In genomic region chr11:765025-765801, GRCh38 we compare ENCODE assay signal across 7 cellular contexts. TPM values are rescaled to one million over a fixed set of nuclear protein-coding genes. Genes with fewer than 3 reads are reported as not detected.
A peak's percentile ranks its signal among the peaks of the same experiment; 100 is the strongest.
DNase-seq lines count a peak whose midpoint lies in the region; ATAC-seq, FAIRE-seq and TF ChIP-seq lines count a peak whose summit lies in the region.

No MANE protein-coding gene starts in this region.

- no peaks in the 10 kb centered on the region for H3K27me3 Mint-ChIP-seq in activated CD4-positive, alpha-beta memory T cell treated with anti-CD3 and anti-CD28 coated beads for 36 hours

- H3K4me3 Mint-ChIP-seq in activated CD4-positive, alpha-beta memory T cell treated with anti-CD3 and anti-CD28 coated beads for 36 hours = no peak overlapping the region

- no peak overlapping the region for H2AFZ ChIP-seq in H1 (ENCODE audit: low read length)

- H3K27ac Mint-ChIP-seq in activated CD4-positive, alpha-beta memory T cell treated with anti-CD3 and anti-CD28 coated beads for 36 hours = peak overlapping the region; percentile 28

- H3K56ac ChIP-seq in H1 (replicated peaks; ENCODE audit: insufficient read length, low read depth, low read length) = no peak overlapping the region

- no peak overlapping the region for H2BK12ac ChIP-seq in H1 (ENCODE audit: low read depth, low read length)

- no peak overlapping the region; the same call in 1 of the 2 replicates for H2BK5ac ChIP-seq in H1 (ENCODE audit: low read depth, low read length)

- peak; percentile 66 to 94 (median 82) for TF ChIP-seq CTCF in H1 (IDR thresholded peaks at IDR 0.05; ENCODE audit: control extremely low read depth in 1 of 3, insufficient read depth in 1 of 3, low read depth in 1 of 3, low read length in 3 of 3)

- H2BK20ac ChIP-seq in H1 (ENCODE audit: low read length) = no peak overlapping the region

- H3K9me3 Mint-ChIP-seq in activated CD4-positive, alpha-beta memory T cell treated with anti-CD3 and anti-CD28 coated beads for 36 hours = no peaks in the 10 kb centered on the region

- no peak overlapping the region for H2BK120ac ChIP-seq in H1 (replicated peaks; ENCODE audit: low read depth, low read length)

- H3K4me3 ChIP-seq in H1 (ENCODE audit: extremely low read depth in 1 of 4, insufficient read depth in 2 of 4, low read depth in 3 of 4, low read length in 4 of 4) (no peak overlapping the region), subcutaneous abdominal adipose tissue (ENCODE audit: low read depth in 1 of 5, low read length in 5 of 5) (no peak overlapping the region)

- peaks cover 0 to 12% (median 7%) of the 10 kb centered on the region in 4 experiments; a peak in 6 of 7 replicates for H3K4me1 ChIP-seq in H1 (replicated peaks in 1 of 4; ENCODE audit: control insufficient read depth in 3 of 4, insufficient read depth in 4 of 4, low read length in 3 of 4)
- H3K4me1 ChIP-seq in subcutaneous abdominal adipose tissue (ENCODE audit: control insufficient read depth in 5 of 5, insufficient read depth in 5 of 5, low read length in 5 of 5) = peaks cover 0 to 30% (median 7%) of the 10 kb centered on the region in 5 donors

- intact Hi-C loops in activated CD4-positive, alpha-beta memory T cell treated with anti-CD3 and anti-CD28 coated beads for 36 hours (cut with micrococcal nuclease) = no loop called here

- H3K23ac ChIP-seq in H1 (ENCODE audit: insufficient read length) = no peak overlapping the region

- peaks cover 15% of the 10 kb centered on the region for H3K4me1 Mint-ChIP-seq in activated CD4-positive, alpha-beta memory T cell treated with anti-CD3 and anti-CD28 coated beads for 36 hours (ENCODE audit: low read depth)

- no peak for TF ChIP-seq EP300 in H1 (IDR thresholded peaks at IDR 0.05; ENCODE audit: borderline replicate concordance in 1 of 2, low read depth in 2 of 2, low read length in 2 of 2)

- H3K36me3 ChIP-seq in H1 (ENCODE audit: control insufficient read depth in 2 of 4, insufficient read depth in 4 of 4, low read length in 3 of 4) (peaks cover 24 to 57% (median 30%) of the 10 kb centered on the region in 4 experiments), subcutaneous abdominal adipose tissue (ENCODE audit: control insufficient read depth in 5 of 5, insufficient read depth in 5 of 5, low read length in 5 of 5) (peaks cover 0 to 73% (median 56%) of the 10 kb centered on the region in 5 donors)

- H3K27me3 ChIP-seq in H1 (replicated peaks in 1 of 4; ENCODE audit: control insufficient read depth in 3 of 4, extremely low read depth in 1 of 4, insufficient read depth in 3 of 4, low read length in 3 of 4) (no peaks in the 10 kb centered on the region), subcutaneous abdominal adipose tissue (ENCODE audit: control insufficient read depth in 5 of 5, insufficient read depth in 4 of 5, low read length in 5 of 5) (no peaks in the 10 kb centered on the region)

- no peak overlapping the region for H3K27ac ChIP-seq in H1 (ENCODE audit: low read depth, low read length)
- H3K27ac ChIP-seq in subcutaneous abdominal adipose tissue (ENCODE audit: low read depth, low read length) = peak overlapping the region; percentile 60

- no peak overlapping the region for H3K9ac ChIP-seq in H1 (replicated peaks in 1 of 4; ENCODE audit: extremely low read depth in 1 of 4, low read depth in 3 of 4, low read length in 3 of 4)
- H3K9ac ChIP-seq in subcutaneous abdominal adipose tissue (ENCODE audit: low read length in 5 of 5) = no peak overlapping the region

- peak; percentile 86 to 87 for TF ChIP-seq RAD21 in H1 (IDR thresholded peaks at IDR 0.05 in 1 of 2, conservative IDR thresholded peaks at IDR 0.05 in 1 of 2; ENCODE audit: low read depth in 2 of 2, low read length in 2 of 2)

- H3K79me2 ChIP-seq in H1 (ENCODE audit: control insufficient read depth in 1 of 2, insufficient read depth in 2 of 2, low read length in 2 of 2) = no peaks in the 10 kb centered on the region

- no peak overlapping the region for H3K4me2 ChIP-seq in H1 (ENCODE audit: insufficient read depth in 1 of 2, low read depth in 2 of 2, low read length in 2 of 2)

- no peak for ATAC-seq in GM19467 (IDR thresholded peaks at IDR 0.05; ENCODE audit: unreplicated experiment)

- H3K9me3 ChIP-seq in H1 (ENCODE audit: insufficient read depth in 2 of 2, low read depth in 1 of 2, low read length in 1 of 2) (no peaks in the 10 kb centered on the region), subcutaneous abdominal adipose tissue (ENCODE audit: control insufficient read depth in 5 of 5, low read length in 5 of 5) (no peaks in the 10 kb centered on the region)

- H4K91ac ChIP-seq in H1 (replicated peaks; ENCODE audit: insufficient read length, low read length) = no peak overlapping the region

- H4K5ac ChIP-seq in H1 (ENCODE audit: insufficient read length, low read depth, low read length) = no peak overlapping the region

- peak; percentile 46; the same call in 1 of the 2 replicates for TF ChIP-seq POLR2A in GM12892 (IDR thresholded peaks at IDR 0.05; ENCODE audit: low read depth, low read length)
- peak in 1 of 2 experiments; percentile 60; a peak in 1 of 3 replicates for TF ChIP-seq POLR2A in H1 (IDR thresholded peaks at IDR 0.05; ENCODE audit: control extremely low read depth in 1 of 2, low read depth in 2 of 2, low read length in 2 of 2)

- H3K79me1 ChIP-seq in H1 (ENCODE audit: low read depth, low read length) = peaks cover 7% of the 10 kb centered on the region; the same call in 1 of the 2 replicates

- peaks cover 20% of the 10 kb centered on the region for H3K36me3 Mint-ChIP-seq in activated CD4-positive, alpha-beta memory T cell treated with anti-CD3 and anti-CD28 coated beads for 36 hours

- DNase-seq in GM12892 (ENCODE audit: insufficient read length) (peak; percentile 62), NCI-H2171 (lab: John Stamatoyannopoulos, UW) (peak; percentile 14), H1 (ENCODE audit: low read depth in 1 of 2, low spot score in 2 of 2) (peak in 1 of 2 experiments; percentile 87), myocyte (ENCODE audit: low read depth) (peak; percentile 51)
- DNase-seq in activated CD4-positive, alpha-beta memory T cell treated with anti-CD3 and anti-CD28 coated beads for 36 hours = peak; percentile 74

- H4K8ac ChIP-seq in H1 (ENCODE audit: extremely low read depth, insufficient read depth, low read length) = no peak overlapping the region

- CTCF ChIA-PET in activated CD4-positive, alpha-beta memory T cell treated with anti-CD3 and anti-CD28 coated beads for 36 hours (lab: Charles Lee) = interaction anchor here (0.7 to 0.8 kb wide), 2 partner anchors 11 to 39 kb away, joined by 3 to 4 read pairs; no protein-coding TSS in a partner anchor
- CTCF ChIA-PET in H1 (lab: Charles Lee; ENCODE audit: partially characterized antibody) = interaction anchor here (0.5 to 26.9 kb wide), 18 partner anchors 9 to 222 kb away, joined by 3 to 395 read pairs (median 4); partner anchors contain the start of genes TALDO1 and TMEM80

- no peak overlapping the region for H2BK15ac ChIP-seq in H1 (ENCODE audit: low read length)

- no peaks in the 10 kb centered on the region for H3K23me2 ChIP-seq in H1 (ENCODE audit: low read depth, low read length)

- H3K14ac ChIP-seq in H1 (ENCODE audit: insufficient read length) = no peak overlapping the region

- H3K4ac ChIP-seq in H1 (replicated peaks; ENCODE audit: insufficient read length, low read depth, low read length) = no peak overlapping the region

- no peak overlapping the region for H2AK5ac ChIP-seq in H1 (ENCODE audit: low read depth, low read length)

- WGBS in H1 (ENCODE audit: extremely low coverage in 1 of 2, insufficient coverage in 1 of 2, insufficient read length in 1 of 2, insufficient replicate concordance in 2 of 2, low coverage in 1 of 2, low lambda C conversion rate in 2 of 2, missing lambda C conversion rate in 1 of 2), 2 experiments = 86% methylated on average over 19 of the region's 19 CpGs; no CpG with 5 or more reads in 1 of the 2 experiments

- peaks cover 13 to 31% of the 10 kb centered on the region in 2 experiments for H4K20me1 ChIP-seq in H1 (replicated peaks in 1 of 2; ENCODE audit: control insufficient read depth in 1 of 2, insufficient read depth in 2 of 2, low read length in 2 of 2)

- peak; percentile 83 for FAIRE-seq in GM12892 (lab: Jason Lieb, UNC)
- peak; percentile 24 for FAIRE-seq in H1 (lab: Jason Lieb, UNC)

- no peak overlapping the region for H3K18ac ChIP-seq in H1 (ENCODE audit: extremely low read depth, low read length)

- POLR2A ChIA-PET in activated CD4-positive, alpha-beta memory T cell treated with anti-CD3 and anti-CD28 coated beads for 36 hours (lab: Charles Lee) = interaction anchor here (1.5 kb wide), 1 partner anchor 10 kb away, joined by 5 read pairs; no protein-coding TSS in a partner anchor
- POLR2A ChIA-PET in H1 (lab: Charles Lee; ENCODE audit: partially characterized antibody) = interaction anchor here (1.1 to 35.3 kb wide), 9 partner anchors 2 to 204 kb away, joined by 3 to 636 read pairs (median 3); partner anchors contain the start of genes DRD4, GATD1 and TALDO1

RNA-seq across cellular contexts. Expression of gene GATD1, which starts 12.1 kb away (rescaled TPM):
- 19.1 TPM for polyA plus RNA-seq in GM12892 (2012; ENCODE audit: missing spikeins)
- 10 to 100 TPM; 36.6 to 39.1 TPM for total RNA-seq in activated CD4-positive, alpha-beta memory T cell treated with anti-CD3 and anti-CD28 coated beads for 36 hours
- 47.5 and 54.9 TPM in 2 replicates for total RNA-seq in H1 (2021; fragmentation: NEBNext Ultra II Directional; extraction: Animal tissue kit (Norgen Biotek cat#: 25700))
- polyA plus RNA-seq in H1 (2011; rRNA removed) = 54.8 and 101 TPM in 2 replicates
- 97.6 TPM for polyA plus RNA-seq in H1 (2011; cell fraction: cytosol; rRNA removed)
- 235 TPM for polyA plus RNA-seq in H1 (2011; cell fraction: nucleus; rRNA removed)
- 34.4 to 62.1 TPM (median 53.0 TPM) in 4 replicates for polyA plus RNA-seq in H1 (2012, experiment 1 of 2)
- polyA plus RNA-seq in H1 (2012, experiment 2 of 2) = 39.0 TPM
- polyA plus RNA-seq in H1 (2013, experiment 1 of 2) = 46.9 TPM
- polyA plus RNA-seq in H1 (2013, experiment 2 of 2) = 40.6 TPM
- 17.0 and 20.4 TPM in 2 replicates for polyA minus RNA-seq in H1 (2011; rRNA and poly(A)+ RNA removed)
- polyA minus RNA-seq in H1 (2011; cell fraction: cytosol; rRNA and poly(A)+ RNA removed) = 19.2 TPM
- polyA minus RNA-seq in H1 (2011; cell fraction: nucleus; rRNA and poly(A)+ RNA removed) = 49.0 TPM
- total RNA-seq in myocyte = 34.5 and 45.8 TPM in 2 replicates
- polyA plus RNA-seq in myocyte (2012) = 49.6 TPM

RNA-seq across cellular contexts. Expression of gene TALDO1, which starts 17.9 kb away (rescaled TPM):
- polyA plus RNA-seq in GM12892 (2012; ENCODE audit: missing spikeins) = 113 TPM
- 100 to 1,000 TPM; 284 to 296 TPM for total RNA-seq in activated CD4-positive, alpha-beta memory T cell treated with anti-CD3 and anti-CD28 coated beads for 36 hours
- 302 and 308 TPM in 2 replicates for total RNA-seq in H1 (2021; fragmentation: NEBNext Ultra II Directional; extraction: Animal tissue kit (Norgen Biotek cat#: 25700))
- 265 and 293 TPM in 2 replicates for polyA plus RNA-seq in H1 (2011; rRNA removed)
- 348 TPM for polyA plus RNA-seq in H1 (2011; cell fraction: cytosol; rRNA removed)
- polyA plus RNA-seq in H1 (2011; cell fraction: nucleus; rRNA removed) = 319 TPM
- polyA plus RNA-seq in H1 (2012, experiment 1 of 2) = 296 to 332 TPM (median 325 TPM) in 4 replicates
- 421 TPM for polyA plus RNA-seq in H1 (2012, experiment 2 of 2)
- polyA plus RNA-seq in H1 (2013, experiment 1 of 2) = 240 TPM
- 235 TPM for polyA plus RNA-seq in H1 (2013, experiment 2 of 2)
- polyA minus RNA-seq in H1 (2011; rRNA and poly(A)+ RNA removed) = 114 and 141 TPM in 2 replicates
- polyA minus RNA-seq in H1 (2011; cell fraction: cytosol; rRNA and poly(A)+ RNA removed) = 161 TPM
- 71.4 TPM for polyA minus RNA-seq in H1 (2011; cell fraction: nucleus; rRNA and poly(A)+ RNA removed)
- total RNA-seq in myocyte = 118 and 155 TPM in 2 replicates
- 245 TPM for polyA plus RNA-seq in myocyte (2012)

RNA-seq across cellular contexts. Expression of gene CEND1, which starts 24.7 kb away (rescaled TPM):
- 1.9 TPM for polyA plus RNA-seq in GM12892 (2012; ENCODE audit: missing spikeins)
- total RNA-seq in activated CD4-positive, alpha-beta memory T cell treated with anti-CD3 and anti-CD28 coated beads for 36 hours = 1 to 10 TPM in 1 of 2 experiments, under 1 TPM in 1; 0.68 to 1.1 TPM
- total RNA-seq in H1 (2021; fragmentation: NEBNext Ultra II Directional; extraction: Animal tissue kit (Norgen Biotek cat#: 25700)) = 5.0 and 5.7 TPM in 2 replicates
- 0.82 and 1.3 TPM in 2 replicates for polyA plus RNA-seq in H1 (2011; rRNA removed)
- polyA plus RNA-seq in H1 (2011; cell fraction: cytosol; rRNA removed) = 0.87 TPM
- polyA plus RNA-seq in H1 (2011; cell fraction: nucleus; rRNA removed) = 1.7 TPM
- 2.2 to 3.9 TPM (median 2.9 TPM) in 4 replicates for polyA plus RNA-seq in H1 (2012, experiment 1 of 2)
- polyA plus RNA-seq in H1 (2012, experiment 2 of 2) = 1.8 TPM
- 1.3 TPM for polyA plus RNA-seq in H1 (2013, experiment 1 of 2)
- polyA plus RNA-seq in H1 (2013, experiment 2 of 2) = 1.7 TPM
- polyA minus RNA-seq in H1 (2011; rRNA and poly(A)+ RNA removed) = not detected in 2 replicates
- polyA minus RNA-seq in H1 (2011; cell fraction: cytosol; rRNA and poly(A)+ RNA removed) = 1.6 TPM
- 0.60 TPM for polyA minus RNA-seq in H1 (2011; cell fraction: nucleus; rRNA and poly(A)+ RNA removed)
- 0.53 and 0.94 TPM in 2 replicates for total RNA-seq in myocyte
- polyA plus RNA-seq in myocyte (2012) = 1.2 TPM

RNA-seq across cellular contexts. Expression of gene SLC25A22, which starts 32.9 kb away (rescaled TPM):
- polyA plus RNA-seq in GM12892 (2012; ENCODE audit: missing spikeins) = 5.7 TPM
- 10 to 100 TPM; 28.4 to 32.2 TPM for total RNA-seq in activated CD4-positive, alpha-beta memory T cell treated with anti-CD3 and anti-CD28 coated beads for 36 hours
- 48.0 and 54.3 TPM in 2 replicates for total RNA-seq in H1 (2021; fragmentation: NEBNext Ultra II Directional; extraction: Animal tissue kit (Norgen Biotek cat#: 25700))
- 31.5 and 52.0 TPM in 2 replicates for polyA plus RNA-seq in H1 (2011; rRNA removed)
- 22.1 TPM for polyA plus RNA-seq in H1 (2011; cell fraction: cytosol; rRNA removed)
- polyA plus RNA-seq in H1 (2011; cell fraction: nucleus; rRNA removed) = 98.2 TPM
- 21.5 to 44.0 TPM (median 35.8 TPM) in 4 replicates for polyA plus RNA-seq in H1 (2012, experiment 1 of 2)
- 29.6 TPM for polyA plus RNA-seq in H1 (2012, experiment 2 of 2)
- polyA plus RNA-seq in H1 (2013, experiment 1 of 2) = 24.3 TPM
- polyA plus RNA-seq in H1 (2013, experiment 2 of 2) = 24.4 TPM
- 18.7 and 26.7 TPM in 2 replicates for polyA minus RNA-seq in H1 (2011; rRNA and poly(A)+ RNA removed)
- polyA minus RNA-seq in H1 (2011; cell fraction: cytosol; rRNA and poly(A)+ RNA removed) = 21.4 TPM
- polyA minus RNA-seq in H1 (2011; cell fraction: nucleus; rRNA and poly(A)+ RNA removed) = 27.1 TPM
- 8.0 and 15.5 TPM in 2 replicates for total RNA-seq in myocyte
- polyA plus RNA-seq in myocyte (2012) = 13.6 TPM

RNA-seq across cellular contexts. Expression of gene PIDD1, which starts 39.8 kb away (rescaled TPM):
- 5.0 TPM for polyA plus RNA-seq in GM12892 (2012; ENCODE audit: missing spikeins)
- total RNA-seq in activated CD4-positive, alpha-beta memory T cell treated with anti-CD3 and anti-CD28 coated beads for 36 hours = 10 to 100 TPM; 28.3 to 32.1 TPM
- 18.9 and 24.9 TPM in 2 replicates for total RNA-seq in H1 (2021; fragmentation: NEBNext Ultra II Directional; extraction: Animal tissue kit (Norgen Biotek cat#: 25700))
- polyA plus RNA-seq in H1 (2011; rRNA removed) = 26.1 and 51.4 TPM in 2 replicates
- 30.7 TPM for polyA plus RNA-seq in H1 (2011; cell fraction: cytosol; rRNA removed)
- 219 TPM for polyA plus RNA-seq in H1 (2011; cell fraction: nucleus; rRNA removed)
- polyA plus RNA-seq in H1 (2012, experiment 1 of 2) = 12.3 to 30.0 TPM (median 25.6 TPM) in 4 replicates
- polyA plus RNA-seq in H1 (2012, experiment 2 of 2) = 17.5 TPM
- polyA plus RNA-seq in H1 (2013, experiment 1 of 2) = 20.9 TPM
- polyA plus RNA-seq in H1 (2013, experiment 2 of 2) = 18.5 TPM
- 5.4 and 5.8 TPM in 2 replicates for polyA minus RNA-seq in H1 (2011; rRNA and poly(A)+ RNA removed)
- 13.4 TPM for polyA minus RNA-seq in H1 (2011; cell fraction: cytosol; rRNA and poly(A)+ RNA removed)
- 47.6 TPM for polyA minus RNA-seq in H1 (2011; cell fraction: nucleus; rRNA and poly(A)+ RNA removed)
- total RNA-seq in myocyte = 10.5 and 14.7 TPM in 2 replicates
- 11.7 TPM for polyA plus RNA-seq in myocyte (2012)
